In the genomic region with DNA sequence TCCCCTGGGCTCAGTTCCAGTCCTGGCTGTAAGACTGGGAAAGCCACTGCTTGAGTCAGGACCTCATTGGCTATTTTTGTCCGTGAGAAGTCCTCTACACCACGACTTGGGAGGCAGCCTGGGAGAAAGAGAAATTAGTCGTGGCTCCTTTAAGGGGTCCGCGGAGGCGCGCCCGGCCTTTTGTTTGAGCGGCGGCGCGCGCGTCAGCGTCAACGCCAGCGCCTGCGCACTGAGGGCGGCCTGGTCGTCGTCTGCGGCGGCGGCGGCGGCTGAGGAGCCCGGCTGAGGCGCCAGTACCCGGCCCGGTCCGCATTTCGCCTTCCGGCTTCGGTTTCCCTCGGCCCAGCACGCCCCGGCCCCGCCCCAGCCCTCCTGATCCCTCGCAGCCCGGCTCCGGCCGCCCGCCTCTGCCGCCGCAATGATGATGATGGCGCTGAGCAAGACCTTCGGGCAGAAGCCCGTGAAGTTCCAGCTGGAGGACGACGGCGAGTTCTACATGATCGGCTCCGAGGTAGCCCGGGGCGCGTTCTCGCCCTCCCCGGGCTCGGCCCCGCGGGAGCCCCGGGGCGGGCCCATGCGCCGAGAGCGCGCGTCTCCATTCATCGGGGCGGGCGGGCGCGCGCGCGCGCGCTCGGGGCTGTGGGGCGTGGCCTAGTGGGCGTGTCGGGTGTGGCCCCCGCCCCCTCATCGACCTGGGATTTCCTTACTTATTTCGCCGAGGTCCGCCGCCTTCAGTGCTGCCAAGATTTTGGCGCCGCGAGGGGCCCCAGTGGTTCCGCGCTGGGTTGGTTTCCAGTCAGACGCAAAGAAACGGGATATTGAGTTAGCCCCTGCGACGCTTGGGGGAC, we compare ENCODE assay signal across 1 cellular context.
TF ChIP-seq lines count a peak whose summit lies in the region.

A gene (plus strand): TSS at position 215 of the 848 bp plus-strand sequence. CDS start 204 bp downstream, at position 419.

TF ChIP-seq in HepG2, 621 proteins besides CTCF, POLR2A, EP300 and RAD21 (continued from another document and continues in another):
- TF ChIP-seq, protein P1, sequence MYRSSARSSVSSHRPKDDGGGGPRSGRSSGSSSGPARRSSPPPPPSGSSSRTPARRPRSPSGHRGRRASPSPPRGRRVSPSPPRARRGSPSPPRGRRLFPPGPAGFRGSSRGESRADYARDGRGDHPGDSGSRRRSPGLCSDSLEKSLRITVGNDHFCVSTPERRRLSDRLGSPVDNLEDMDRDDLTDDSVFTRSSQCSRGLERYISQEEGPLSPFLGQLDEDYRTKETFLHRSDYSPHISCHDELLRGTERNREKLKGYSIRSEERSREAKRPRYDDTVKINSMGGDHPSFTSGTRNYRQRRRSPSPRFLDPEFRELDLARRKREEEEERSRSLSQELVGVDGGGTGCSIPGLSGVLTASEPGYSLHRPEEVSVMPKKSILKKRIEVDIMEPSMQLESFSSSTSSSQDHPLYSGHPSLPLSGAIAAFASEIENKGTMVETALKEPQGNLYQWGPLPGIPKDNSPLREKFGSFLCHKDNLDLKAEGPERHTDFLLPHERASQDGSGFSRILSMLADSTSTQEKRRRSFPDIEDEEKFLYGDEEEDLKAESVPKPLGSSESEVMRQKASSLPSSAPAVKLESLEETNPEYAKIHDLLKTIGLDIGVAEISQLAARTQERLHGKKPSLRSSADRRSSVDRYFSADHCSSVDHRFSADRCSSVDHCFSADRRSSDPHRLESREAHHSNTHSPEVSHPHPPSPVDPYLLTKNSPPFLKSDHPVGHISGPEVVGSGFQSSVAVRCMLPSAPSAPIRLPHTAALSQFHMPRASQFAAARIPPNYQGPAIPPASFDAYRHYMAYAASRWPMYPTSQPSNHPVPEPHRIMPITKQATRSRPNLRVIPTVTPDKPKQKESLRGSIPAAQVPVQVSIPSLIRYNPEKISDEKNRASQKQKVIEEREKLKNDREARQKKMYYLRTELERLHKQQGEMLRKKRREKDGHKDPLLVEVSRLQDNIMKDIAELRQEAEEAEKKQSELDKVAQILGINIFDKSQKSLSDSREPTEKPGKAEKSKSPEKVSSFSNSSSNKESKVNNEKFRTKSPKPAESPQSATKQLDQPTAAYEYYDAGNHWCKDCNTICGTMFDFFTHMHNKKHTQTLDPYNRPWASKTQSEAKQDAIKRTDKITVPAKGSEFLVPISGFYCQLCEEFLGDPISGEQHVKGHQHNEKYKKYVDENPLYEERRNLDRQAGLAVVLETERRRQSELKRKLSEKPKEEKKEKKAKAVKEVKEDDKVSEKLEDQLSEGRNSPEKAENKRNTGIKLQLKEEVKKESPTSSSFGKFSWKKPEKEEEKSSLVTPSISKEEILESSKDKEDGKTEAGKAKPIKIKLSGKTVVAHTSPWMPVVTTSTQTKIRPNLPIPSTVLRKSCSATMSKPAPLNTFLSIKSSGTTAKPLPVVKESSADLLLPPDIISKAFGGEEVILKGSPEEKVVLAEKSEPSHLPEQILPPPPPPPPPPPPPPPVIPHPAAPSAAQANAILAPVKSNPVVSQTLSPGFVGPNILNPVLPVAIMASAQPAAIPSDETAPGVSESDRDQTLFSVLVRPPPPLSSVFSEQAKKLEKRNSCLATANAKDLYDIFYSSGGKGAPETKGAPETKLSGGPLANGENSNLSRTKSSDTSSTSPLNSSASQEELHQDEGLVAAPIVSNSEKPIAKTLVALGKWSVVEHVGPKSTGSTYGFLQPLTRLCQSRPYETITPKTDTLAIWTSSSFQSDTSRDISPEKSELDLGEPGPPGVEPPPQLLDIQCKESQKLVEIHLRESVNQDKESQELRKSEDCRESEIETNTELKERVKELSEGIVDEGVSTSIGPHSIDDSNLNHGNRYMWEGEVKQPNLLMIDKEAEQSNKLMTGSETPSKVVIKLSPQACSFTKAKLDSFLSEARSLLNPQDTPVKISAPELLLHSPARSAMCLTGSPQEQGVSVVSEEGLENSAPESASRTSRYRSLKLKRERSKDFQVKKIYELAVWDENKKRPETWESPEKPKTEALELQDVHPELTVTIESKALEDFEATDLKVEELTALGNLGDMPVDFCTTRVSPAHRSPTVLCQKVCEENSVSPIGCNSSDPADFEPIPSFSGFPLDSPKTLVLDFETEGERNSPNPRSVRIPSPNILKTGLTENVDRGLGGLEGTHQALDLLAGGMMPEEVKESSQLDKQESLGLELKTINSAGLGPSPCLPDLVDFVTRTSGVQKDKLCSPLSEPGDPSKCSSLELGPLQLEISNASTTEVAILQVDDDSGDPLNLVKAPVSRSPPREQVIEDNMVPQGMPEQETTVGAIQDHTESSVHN (CRISPR knock-in tag; IDR thresholded peaks at IDR 0.05) = no peak
- TF ChIP-seq, protein P2, sequence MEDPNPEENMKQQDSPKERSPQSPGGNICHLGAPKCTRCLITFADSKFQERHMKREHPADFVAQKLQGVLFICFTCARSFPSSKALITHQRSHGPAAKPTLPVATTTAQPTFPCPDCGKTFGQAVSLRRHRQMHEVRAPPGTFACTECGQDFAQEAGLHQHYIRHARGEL (CRISPR knock-in tag; IDR thresholded peaks at IDR 0.05) = no peak
- TF ChIP-seq, protein P3, sequence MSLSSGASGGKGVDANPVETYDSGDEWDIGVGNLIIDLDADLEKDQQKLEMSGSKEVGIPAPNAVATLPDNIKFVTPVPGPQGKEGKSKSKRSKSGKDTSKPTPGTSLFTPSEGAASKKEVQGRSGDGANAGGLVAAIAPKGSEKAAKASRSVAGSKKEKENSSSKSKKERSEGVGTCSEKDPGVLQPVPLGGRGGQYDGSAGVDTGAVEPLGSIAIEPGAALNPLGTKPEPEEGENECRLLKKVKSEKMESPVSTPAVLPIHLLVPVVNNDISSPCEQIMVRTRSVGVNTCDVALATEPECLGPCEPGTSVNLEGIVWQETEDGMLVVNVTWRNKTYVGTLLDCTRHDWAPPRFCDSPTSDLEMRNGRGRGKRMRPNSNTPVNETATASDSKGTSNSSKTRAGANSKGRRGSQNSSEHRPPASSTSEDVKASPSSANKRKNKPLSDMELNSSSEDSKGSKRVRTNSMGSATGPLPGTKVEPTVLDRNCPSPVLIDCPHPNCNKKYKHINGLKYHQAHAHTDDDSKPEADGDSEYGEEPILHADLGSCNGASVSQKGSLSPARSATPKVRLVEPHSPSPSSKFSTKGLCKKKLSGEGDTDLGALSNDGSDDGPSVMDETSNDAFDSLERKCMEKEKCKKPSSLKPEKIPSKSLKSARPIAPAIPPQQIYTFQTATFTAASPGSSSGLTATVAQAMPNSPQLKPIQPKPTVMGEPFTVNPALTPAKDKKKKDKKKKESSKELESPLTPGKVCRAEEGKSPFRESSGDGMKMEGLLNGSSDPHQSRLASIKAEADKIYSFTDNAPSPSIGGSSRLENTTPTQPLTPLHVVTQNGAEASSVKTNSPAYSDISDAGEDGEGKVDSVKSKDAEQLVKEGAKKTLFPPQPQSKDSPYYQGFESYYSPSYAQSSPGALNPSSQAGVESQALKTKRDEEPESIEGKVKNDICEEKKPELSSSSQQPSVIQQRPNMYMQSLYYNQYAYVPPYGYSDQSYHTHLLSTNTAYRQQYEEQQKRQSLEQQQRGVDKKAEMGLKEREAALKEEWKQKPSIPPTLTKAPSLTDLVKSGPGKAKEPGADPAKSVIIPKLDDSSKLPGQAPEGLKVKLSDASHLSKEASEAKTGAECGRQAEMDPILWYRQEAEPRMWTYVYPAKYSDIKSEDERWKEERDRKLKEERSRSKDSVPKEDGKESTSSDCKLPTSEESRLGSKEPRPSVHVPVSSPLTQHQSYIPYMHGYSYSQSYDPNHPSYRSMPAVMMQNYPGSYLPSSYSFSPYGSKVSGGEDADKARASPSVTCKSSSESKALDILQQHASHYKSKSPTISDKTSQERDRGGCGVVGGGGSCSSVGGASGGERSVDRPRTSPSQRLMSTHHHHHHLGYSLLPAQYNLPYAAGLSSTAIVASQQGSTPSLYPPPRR (CRISPR knock-in tag; IDR thresholded peaks at IDR 0.05; ENCODE audit: borderline replicate concordance) = no peak; the same call in 1 of the 2 replicates
- peak; percentile 81 for TF ChIP-seq ZSCAN31 (CRISPR knock-in tag; IDR thresholded peaks at IDR 0.05; ENCODE audit: low read depth)
- TF ChIP-seq, protein P4, sequence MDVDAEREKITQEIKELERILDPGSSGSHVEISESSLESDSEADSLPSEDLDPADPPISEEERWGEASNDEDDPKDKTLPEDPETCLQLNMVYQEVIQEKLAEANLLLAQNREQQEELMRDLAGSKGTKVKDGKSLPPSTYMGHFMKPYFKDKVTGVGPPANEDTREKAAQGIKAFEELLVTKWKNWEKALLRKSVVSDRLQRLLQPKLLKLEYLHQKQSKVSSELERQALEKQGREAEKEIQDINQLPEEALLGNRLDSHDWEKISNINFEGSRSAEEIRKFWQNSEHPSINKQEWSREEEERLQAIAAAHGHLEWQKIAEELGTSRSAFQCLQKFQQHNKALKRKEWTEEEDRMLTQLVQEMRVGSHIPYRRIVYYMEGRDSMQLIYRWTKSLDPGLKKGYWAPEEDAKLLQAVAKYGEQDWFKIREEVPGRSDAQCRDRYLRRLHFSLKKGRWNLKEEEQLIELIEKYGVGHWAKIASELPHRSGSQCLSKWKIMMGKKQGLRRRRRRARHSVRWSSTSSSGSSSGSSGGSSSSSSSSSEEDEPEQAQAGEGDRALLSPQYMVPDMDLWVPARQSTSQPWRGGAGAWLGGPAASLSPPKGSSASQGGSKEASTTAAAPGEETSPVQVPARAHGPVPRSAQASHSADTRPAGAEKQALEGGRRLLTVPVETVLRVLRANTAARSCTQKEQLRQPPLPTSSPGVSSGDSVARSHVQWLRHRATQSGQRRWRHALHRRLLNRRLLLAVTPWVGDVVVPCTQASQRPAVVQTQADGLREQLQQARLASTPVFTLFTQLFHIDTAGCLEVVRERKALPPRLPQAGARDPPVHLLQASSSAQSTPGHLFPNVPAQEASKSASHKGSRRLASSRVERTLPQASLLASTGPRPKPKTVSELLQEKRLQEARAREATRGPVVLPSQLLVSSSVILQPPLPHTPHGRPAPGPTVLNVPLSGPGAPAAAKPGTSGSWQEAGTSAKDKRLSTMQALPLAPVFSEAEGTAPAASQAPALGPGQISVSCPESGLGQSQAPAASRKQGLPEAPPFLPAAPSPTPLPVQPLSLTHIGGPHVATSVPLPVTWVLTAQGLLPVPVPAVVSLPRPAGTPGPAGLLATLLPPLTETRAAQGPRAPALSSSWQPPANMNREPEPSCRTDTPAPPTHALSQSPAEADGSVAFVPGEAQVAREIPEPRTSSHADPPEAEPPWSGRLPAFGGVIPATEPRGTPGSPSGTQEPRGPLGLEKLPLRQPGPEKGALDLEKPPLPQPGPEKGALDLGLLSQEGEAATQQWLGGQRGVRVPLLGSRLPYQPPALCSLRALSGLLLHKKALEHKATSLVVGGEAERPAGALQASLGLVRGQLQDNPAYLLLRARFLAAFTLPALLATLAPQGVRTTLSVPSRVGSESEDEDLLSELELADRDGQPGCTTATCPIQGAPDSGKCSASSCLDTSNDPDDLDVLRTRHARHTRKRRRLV (CRISPR knock-in tag; IDR thresholded peaks at IDR 0.05) = no peak
- no peak for TF ChIP-seq HMGA1 (CRISPR knock-in tag; conservative IDR thresholded peaks at IDR 0.05)
- TF ChIP-seq, protein P5, sequence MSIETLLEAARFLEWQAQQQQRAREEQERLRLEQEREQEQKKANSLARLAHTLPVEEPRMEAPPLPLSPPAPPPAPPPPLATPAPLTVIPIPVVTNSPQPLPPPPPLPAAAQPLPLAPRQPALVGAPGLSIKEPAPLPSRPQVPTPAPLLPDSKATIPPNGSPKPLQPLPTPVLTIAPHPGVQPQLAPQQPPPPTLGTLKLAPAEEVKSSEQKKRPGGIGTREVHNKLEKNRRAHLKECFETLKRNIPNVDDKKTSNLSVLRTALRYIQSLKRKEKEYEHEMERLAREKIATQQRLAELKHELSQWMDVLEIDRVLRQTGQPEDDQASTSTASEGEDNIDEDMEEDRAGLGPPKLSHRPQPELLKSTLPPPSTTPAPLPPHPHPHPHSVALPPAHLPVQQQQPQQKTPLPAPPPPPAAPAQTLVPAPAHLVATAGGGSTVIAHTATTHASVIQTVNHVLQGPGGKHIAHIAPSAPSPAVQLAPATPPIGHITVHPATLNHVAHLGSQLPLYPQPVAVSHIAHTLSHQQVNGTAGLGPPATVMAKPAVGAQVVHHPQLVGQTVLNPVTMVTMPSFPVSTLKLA (IDR thresholded peaks at IDR 0.05) = no peak
- TF ChIP-seq, protein P6, sequence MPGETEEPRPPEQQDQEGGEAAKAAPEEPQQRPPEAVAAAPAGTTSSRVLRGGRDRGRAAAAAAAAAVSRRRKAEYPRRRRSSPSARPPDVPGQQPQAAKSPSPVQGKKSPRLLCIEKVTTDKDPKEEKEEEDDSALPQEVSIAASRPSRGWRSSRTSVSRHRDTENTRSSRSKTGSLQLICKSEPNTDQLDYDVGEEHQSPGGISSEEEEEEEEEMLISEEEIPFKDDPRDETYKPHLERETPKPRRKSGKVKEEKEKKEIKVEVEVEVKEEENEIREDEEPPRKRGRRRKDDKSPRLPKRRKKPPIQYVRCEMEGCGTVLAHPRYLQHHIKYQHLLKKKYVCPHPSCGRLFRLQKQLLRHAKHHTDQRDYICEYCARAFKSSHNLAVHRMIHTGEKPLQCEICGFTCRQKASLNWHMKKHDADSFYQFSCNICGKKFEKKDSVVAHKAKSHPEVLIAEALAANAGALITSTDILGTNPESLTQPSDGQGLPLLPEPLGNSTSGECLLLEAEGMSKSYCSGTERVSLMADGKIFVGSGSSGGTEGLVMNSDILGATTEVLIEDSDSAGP (CRISPR knock-in tag; IDR thresholded peaks at IDR 0.05; ENCODE audit: borderline replicate concordance) = peak; percentile 100
- no peak for TF ChIP-seq ZFP41 (CRISPR knock-in tag; IDR thresholded peaks at IDR 0.05; ENCODE audit: borderline replicate concordance)
- TF ChIP-seq, protein P7, sequence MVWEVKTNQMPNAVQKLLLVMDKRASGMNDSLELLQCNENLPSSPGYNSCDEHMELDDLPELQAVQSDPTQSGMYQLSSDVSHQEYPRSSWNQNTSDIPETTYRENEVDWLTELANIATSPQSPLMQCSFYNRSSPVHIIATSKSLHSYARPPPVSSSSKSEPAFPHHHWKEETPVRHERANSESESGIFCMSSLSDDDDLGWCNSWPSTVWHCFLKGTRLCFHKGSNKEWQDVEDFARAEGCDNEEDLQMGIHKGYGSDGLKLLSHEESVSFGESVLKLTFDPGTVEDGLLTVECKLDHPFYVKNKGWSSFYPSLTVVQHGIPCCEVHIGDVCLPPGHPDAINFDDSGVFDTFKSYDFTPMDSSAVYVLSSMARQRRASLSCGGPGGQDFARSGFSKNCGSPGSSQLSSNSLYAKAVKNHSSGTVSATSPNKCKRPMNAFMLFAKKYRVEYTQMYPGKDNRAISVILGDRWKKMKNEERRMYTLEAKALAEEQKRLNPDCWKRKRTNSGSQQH (CRISPR knock-in tag; IDR thresholded peaks at IDR 0.05; ENCODE audit: low read depth) = no peak
- TF ChIP-seq AGO1 (IDR thresholded peaks at IDR 0.05; ENCODE audit: low read depth, low read length, poor library complexity, severe bottlenecking) = peak; percentile 61
- TF ChIP-seq ZBTB38 (CRISPR knock-in tag; IDR thresholded peaks at IDR 0.05) = peak; percentile 10; the same call in 1 of the 2 replicates
- TF ChIP-seq ZFYVE20 (CRISPR knock-in tag; IDR thresholded peaks at IDR 0.05; ENCODE audit: borderline replicate concordance, low read depth) = no peak
- no peak for TF ChIP-seq TP53 (CRISPR knock-in tag; conservative IDR thresholded peaks at IDR 0.05)
- TF ChIP-seq, protein P8, sequence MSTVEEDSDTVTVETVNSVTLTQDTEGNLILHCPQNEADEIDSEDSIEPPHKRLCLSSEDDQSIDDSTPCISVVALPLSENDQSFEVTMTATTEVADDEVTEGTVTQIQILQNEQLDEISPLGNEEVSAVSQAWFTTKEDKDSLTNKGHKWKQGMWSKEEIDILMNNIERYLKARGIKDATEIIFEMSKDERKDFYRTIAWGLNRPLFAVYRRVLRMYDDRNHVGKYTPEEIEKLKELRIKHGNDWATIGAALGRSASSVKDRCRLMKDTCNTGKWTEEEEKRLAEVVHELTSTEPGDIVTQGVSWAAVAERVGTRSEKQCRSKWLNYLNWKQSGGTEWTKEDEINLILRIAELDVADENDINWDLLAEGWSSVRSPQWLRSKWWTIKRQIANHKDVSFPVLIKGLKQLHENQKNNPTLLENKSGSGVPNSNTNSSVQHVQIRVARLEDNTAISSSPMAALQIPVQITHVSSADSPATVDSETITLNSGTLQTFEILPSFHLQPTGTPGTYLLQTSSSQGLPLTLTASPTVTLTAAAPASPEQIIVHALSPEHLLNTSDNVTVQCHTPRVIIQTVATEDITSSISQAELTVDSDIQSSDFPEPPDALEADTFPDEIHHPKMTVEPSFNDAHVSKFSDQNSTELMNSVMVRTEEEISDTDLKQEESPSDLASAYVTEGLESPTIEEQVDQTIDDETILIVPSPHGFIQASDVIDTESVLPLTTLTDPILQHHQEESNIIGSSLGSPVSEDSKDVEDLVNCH (CRISPR knock-in tag; IDR thresholded peaks at IDR 0.05) = no peak
- TF ChIP-seq TCF12 (IDR thresholded peaks at IDR 0.05) = no peak
- peak; percentile 69; the same call in 1 of the 2 replicates for TF ChIP-seq TCF12 (CRISPR knock-in tag; IDR thresholded peaks at IDR 0.05)
